16 cellular contexts compared by ENCODE assay signal in genomic region chr12:22307811-22308210, GRCh38. TPM values are rescaled to one million over a fixed set of nuclear protein-coding genes. Genes with fewer than 3 reads are reported as not detected.
DNase-seq lines count a peak whose midpoint lies in the region; FAIRE-seq and TF ChIP-seq lines count a peak whose summit lies in the region.
"Had no signal": no experiment of that assay in that cellular context is flagged by ENCODE, and none has a peak within 500 bp of the region (broad histone marks: within the 10 kb centered on the region; RNA-seq: fewer than 3 reads in every experiment).

No MANE protein-coding gene starts in this region.

- peak overlapping the region; percentile 33 for H3K27ac Mint-ChIP-seq in MCF 10A (ENCODE audit: low read depth, unreplicated experiment)
- H3K27ac Mint-ChIP-seq: B cell; CD8-positive, alpha-beta T cell; H9 had no signal

- peaks cover 6% of the 10 kb centered on the region for H3K36me3 Mint-ChIP-seq in MCF 10A (ENCODE audit: insufficient read depth, unreplicated experiment)

- no peak overlapping the region for H3K9ac ChIP-seq in keratinocyte (ENCODE audit: control insufficient read depth, extremely low read depth, insufficient read depth, low read length)
- H3K9ac ChIP-seq in neuronal stem cell (ENCODE audit: low read depth, low read length, poor library complexity) = no peak overlapping the region
- H3K9ac ChIP-seq: BLaER1 treated with 17β-estradiol and CSF1 and Interleukin-3, amounts not matched to agents 10 nM and 100 nM had no signal

- no peak overlapping the region for H2BK5ac ChIP-seq in neuronal stem cell (ENCODE audit: low read length)

- H3K27me3 ChIP-seq in breast epithelium (no peaks in the 10 kb centered on the region), bronchial epithelial cell (ENCODE audit: control insufficient read depth, insufficient read depth, low read length) (peaks cover 2% of the 10 kb centered on the region), keratinocyte (ENCODE audit: control insufficient read depth, extremely low read depth, insufficient read depth, low read length) (no peaks in the 10 kb centered on the region), neuronal stem cell (ENCODE audit: control insufficient read depth in 3 of 3, insufficient read depth in 3 of 3, low read depth in 1 of 3, low read length in 3 of 3) (no peaks in the 10 kb centered on the region)
- H3K27me3 ChIP-seq: BLaER1 treated with 17β-estradiol and CSF1 and Interleukin-3, amounts not matched to agents 10 nM and 100 nM had no signal

- no peak overlapping the region for H3K18ac ChIP-seq in neuronal stem cell (ENCODE audit: low read length)

- H3K23ac ChIP-seq in neuronal stem cell (ENCODE audit: low read depth, low read length, poor library complexity) = no peak overlapping the region

- H3K4me2 ChIP-seq in keratinocyte (ENCODE audit: control insufficient read depth, extremely low read depth, insufficient read depth, low read depth, low read length) (no peak overlapping the region), neuronal stem cell (ENCODE audit: insufficient read depth, low read length, poor library complexity, severe bottlenecking) (no peak overlapping the region)
- H3K4me2 ChIP-seq: BLaER1 treated with 17β-estradiol and CSF1 and Interleukin-3, amounts not matched to agents 10 nM and 100 nM had no signal

- no peak for FAIRE-seq in bronchial epithelial cell (lab: Jason Lieb, UNC)
- no peak for FAIRE-seq in keratinocyte (lab: Jason Lieb, UNC)
- FAIRE-seq: H1, HepG2 had no signal

- no peaks in the 10 kb centered on the region for H3K9me1 ChIP-seq in keratinocyte (ENCODE audit: control insufficient read depth, extremely low read depth, insufficient read depth, low read length)

- H3K27me3 Mint-ChIP-seq in MCF 10A (ENCODE audit: insufficient read depth, unreplicated experiment) = no peaks in the 10 kb centered on the region

- no peaks in the 10 kb centered on the region for H3K79me2 ChIP-seq in keratinocyte (ENCODE audit: control insufficient read depth, insufficient read depth, low read length)

- intact Hi-C loops in MCF 10A (cut with micrococcal nuclease) (no loop called here), breast epithelium (cut with DNase I; ENCODE audit: low total_unique reads) (no loop called here)

- H3K4me1 Mint-ChIP-seq in MCF 10A (ENCODE audit: insufficient read depth, unreplicated experiment) = peaks cover 11% of the 10 kb centered on the region
- H3K4me1 Mint-ChIP-seq: B cell had no signal

- TF ChIP-seq POLR2A in breast epithelium (IDR thresholded peaks at IDR 0.05) = no peak

- WGBS in neuronal stem cell (ENCODE audit: extremely low coverage in 2 of 2, insufficient read length in 2 of 2, insufficient replicate concordance in 1 of 2), 2 donors = no CpG with 5 or more reads among the region's 2 CpGs

- CTCF ChIA-PET in MCF 10A (lab: Yijun Ruan, JAX) = interaction anchor here (0.7 kb wide), 2 partner anchors 187 to 206 kb away, joined by 3 read pairs; no protein-coding TSS in a partner anchor

- H3K4me1 ChIP-seq in breast epithelium (peaks cover 4 to 5% of the 10 kb centered on the region in 2 donors), keratinocyte (ENCODE audit: control insufficient read depth, extremely low read depth, insufficient read depth, low read length) (peaks cover 5% of the 10 kb centered on the region), neuronal stem cell (ENCODE audit: control insufficient read depth in 2 of 2, insufficient read depth in 1 of 2, low read depth in 1 of 2, low read length in 2 of 2) (peaks cover 0 to 2% of the 10 kb centered on the region in 2 donors)
- H3K4me1 ChIP-seq: BLaER1 treated with 17β-estradiol and CSF1 and Interleukin-3, amounts not matched to agents 10 nM and 100 nM had no signal

- no peak overlapping the region for H3K4ac ChIP-seq in neuronal stem cell (ENCODE audit: low read length)

- POLR2A ChIA-PET in MCF 10A (lab: Yijun Ruan, JAX) = interaction anchor here (0.6 to 1.2 kb wide), 2 partner anchors 27 to 243 kb away, joined by 3 read pairs; no protein-coding TSS in a partner anchor

- no peak overlapping the region for H4K8ac ChIP-seq in neuronal stem cell (ENCODE audit: low read depth, low read length)

- no peak overlapping the region for H2BK120ac ChIP-seq in neuronal stem cell (ENCODE audit: low read depth, low read length)

- H4K91ac ChIP-seq in neuronal stem cell (ENCODE audit: low read depth, low read length, poor library complexity) = no peak overlapping the region

- BruUV-seq in MCF 10A (replicated peaks; lab: Mats Ljungman, UMichigan) = no TSS peak

- no peaks in the 10 kb centered on the region for H4K20me1 ChIP-seq in keratinocyte (ENCODE audit: control insufficient read depth, extremely low read depth, insufficient read depth, low read length)
- H4K20me1 ChIP-seq: BLaER1 treated with 17β-estradiol and CSF1 and Interleukin-3, amounts not matched to agents 10 nM and 100 nM had no signal

- peaks cover 29% of the 10 kb centered on the region for H3K9me3 Mint-ChIP-seq in MCF 10A (ENCODE audit: unreplicated experiment)

- dilution Hi-C loops in keratinocyte (cut with MboI; ENCODE audit: extremely low pct_ligation_motif_present, low sequenced_read_pairs) = no loop called here

- H3K9me3 ChIP-seq in breast epithelium = no peaks in the 10 kb centered on the region
- no peaks in the 10 kb centered on the region for H3K9me3 ChIP-seq in keratinocyte (ENCODE audit: control insufficient read depth, low read depth, low read length)
- H3K9me3 ChIP-seq in neuronal stem cell (replicated peaks in 1 of 2; ENCODE audit: control insufficient read depth in 2 of 2, insufficient read depth in 1 of 2, low read depth in 1 of 2, low read length in 2 of 2) = peaks cover 0 to 32% of the 10 kb centered on the region in 2 donors

- no peak overlapping the region for H2BK12ac ChIP-seq in neuronal stem cell (ENCODE audit: low read length)

- H3K36me3 ChIP-seq in breast epithelium = no peaks in the 10 kb centered on the region
- no peaks in the 10 kb centered on the region for H3K36me3 ChIP-seq in bronchial epithelial cell (ENCODE audit: control insufficient read depth, insufficient read depth, low read length)
- H3K36me3 ChIP-seq in keratinocyte (ENCODE audit: control insufficient read depth in 2 of 2, extremely low read depth in 1 of 2, insufficient read depth in 2 of 2, low read length in 2 of 2) = no peaks in the 10 kb centered on the region
- H3K36me3 ChIP-seq in neuronal stem cell (replicated peaks in 1 of 2; ENCODE audit: control insufficient read depth in 2 of 2, insufficient read depth in 2 of 2, low read length in 2 of 2) = peaks cover 0 to 15% of the 10 kb centered on the region in 2 donors
- H3K36me3 ChIP-seq: BLaER1 treated with 17β-estradiol and CSF1 and Interleukin-3, amounts not matched to agents 10 nM and 100 nM had no signal

- DNase-seq in MCF 10A (ENCODE audit: unreplicated experiment) (no peak), breast epithelium (ENCODE audit: low spot score in 2 of 2) (no peak), bronchial epithelial cell (ENCODE audit: low read depth) (peak; percentile 52), keratinocyte (ENCODE audit: low read depth, low spot score) (no peak), neuronal stem cell (ENCODE audit: low spot score) (no peak), NCI-H1417 treated with DMSO at 0.1 percent for 48 hours (lab: John Stamatoyannopoulos, UW) (no peak)
- DNase-seq: Calu3; CD8-positive, alpha-beta T cell; DMS79 treated with DMSO at 0.1 percent for 48 hours; GF-D8; H9 had no signal

- no peak overlapping the region for H3K27ac ChIP-seq in breast epithelium
- H3K27ac ChIP-seq in keratinocyte (ENCODE audit: control insufficient read depth, insufficient read depth, low read length) = peak overlapping the region; percentile 33
- H3K27ac ChIP-seq in neuronal stem cell (replicated peaks; ENCODE audit: low read length) = no peak overlapping the region
- H3K27ac ChIP-seq: BLaER1 treated with 17β-estradiol and CSF1 and Interleukin-3, amounts not matched to agents 10 nM and 100 nM had no signal

- H3K14ac ChIP-seq in neuronal stem cell (ENCODE audit: low read length) = no peak overlapping the region

- H2AK5ac ChIP-seq in neuronal stem cell (ENCODE audit: low read depth, low read length) = no peak overlapping the region

- H2AFZ ChIP-seq in keratinocyte (ENCODE audit: control insufficient read depth, low read length) = peak overlapping the region; percentile 44
- no peak overlapping the region for H2AFZ ChIP-seq in neuronal stem cell (ENCODE audit: low read length)

- TF ChIP-seq CTCF in MCF 10A (IDR thresholded peaks at IDR 0.05; ENCODE audit: unreplicated experiment) (no peak), breast epithelium (IDR thresholded peaks at IDR 0.05) (no peak), bronchial epithelial cell (IDR thresholded peaks at IDR 0.05; ENCODE audit: insufficient read depth, low read length, severe bottlenecking) (no peak), keratinocyte (optimal IDR thresholded peaks at IDR 0.05 in 1 of 3, IDR thresholded peaks at IDR 0.05 in 1 of 3, conservative IDR thresholded peaks at IDR 0.05 in 1 of 3; ENCODE audit: extremely low read depth in 1 of 3, insufficient read depth in 2 of 3, low read length in 3 of 3) (no peak)

- H3K4me3 ChIP-seq in breast epithelium (no peak overlapping the region), bronchial epithelial cell (ENCODE audit: low read depth, low read length) (no peak overlapping the region), keratinocyte (ENCODE audit: control insufficient read depth in 2 of 3, extremely low read depth in 1 of 3, insufficient read depth in 2 of 3, low read depth in 1 of 3, low read length in 3 of 3) (no peak overlapping the region), neuronal stem cell (ENCODE audit: low read length in 2 of 2) (no peak overlapping the region)
- H3K4me3 ChIP-seq: BLaER1 treated with 17β-estradiol and CSF1 and Interleukin-3, amounts not matched to agents 10 nM and 100 nM had no signal

- no peak overlapping the region for H3K4me3 Mint-ChIP-seq in MCF 10A (ENCODE audit: unreplicated experiment)
- H3K4me3 Mint-ChIP-seq: B cell; CD8-positive, alpha-beta T cell; H9 had no signal

- H3K79me1 ChIP-seq in neuronal stem cell (ENCODE audit: low read depth, low read length) = no peaks in the 10 kb centered on the region

- no peak overlapping the region for H2BK15ac ChIP-seq in neuronal stem cell (ENCODE audit: low read length)

RNA-seq across cellular contexts. Expression of gene ST8SIA1, which starts 26.7 kb away (rescaled TPM):
- 3.8 and 4.7 TPM in 2 replicates for total RNA-seq in MCF 10A (2022)
- total RNA-seq in breast epithelium = 10 to 100 TPM in 2 of 3 donors, 1 to 10 TPM in 1; 2.6 to 11.1 (median 10.4) TPM
- total RNA-seq in bronchial epithelial cell = under 0.01 and 0.13 TPM in 2 replicates
- 0.46 to 0.75 TPM (median 0.50 TPM) in 3 replicates for polyA plus RNA-seq in keratinocyte
- 0.37 TPM for polyA plus RNA-seq in keratinocyte (2011; ENCODE audit: low read depth)
- polyA plus RNA-seq in keratinocyte (2011; cell fraction: cytosol; rRNA removed) = 0.42 and 0.66 TPM in 2 replicates
- 0.67 and 1.3 TPM in 2 replicates for polyA plus RNA-seq in keratinocyte (2011; cell fraction: nucleus; rRNA removed)
- 0.29 and 0.87 TPM in 2 replicates for polyA plus RNA-seq in keratinocyte (2012; ENCODE audit: low replicate concordance)
- polyA minus RNA-seq in keratinocyte = 0.38 to 1.3 TPM in 2 of 3 replicates, not detected in the other
- polyA minus RNA-seq in keratinocyte (2011; cell fraction: cytosol; rRNA and poly(A)+ RNA removed) = not detected
- 1.9 and 2.6 TPM in 2 replicates for polyA minus RNA-seq in keratinocyte (2011; cell fraction: nucleus; rRNA and poly(A)+ RNA removed)
- polyA plus RNA-seq in neuronal stem cell (2013, experiment 1 of 2) = 8.4 TPM
- polyA plus RNA-seq in neuronal stem cell (2013, experiment 2 of 2) = 9.0 TPM
- total RNA-seq: A172, Calu3, H9, HepG2 had no signal
- polyA plus RNA-seq: HepG2 had no signal
